ENCODE assay signal across 1 cellular context in the genomic region with DNA sequence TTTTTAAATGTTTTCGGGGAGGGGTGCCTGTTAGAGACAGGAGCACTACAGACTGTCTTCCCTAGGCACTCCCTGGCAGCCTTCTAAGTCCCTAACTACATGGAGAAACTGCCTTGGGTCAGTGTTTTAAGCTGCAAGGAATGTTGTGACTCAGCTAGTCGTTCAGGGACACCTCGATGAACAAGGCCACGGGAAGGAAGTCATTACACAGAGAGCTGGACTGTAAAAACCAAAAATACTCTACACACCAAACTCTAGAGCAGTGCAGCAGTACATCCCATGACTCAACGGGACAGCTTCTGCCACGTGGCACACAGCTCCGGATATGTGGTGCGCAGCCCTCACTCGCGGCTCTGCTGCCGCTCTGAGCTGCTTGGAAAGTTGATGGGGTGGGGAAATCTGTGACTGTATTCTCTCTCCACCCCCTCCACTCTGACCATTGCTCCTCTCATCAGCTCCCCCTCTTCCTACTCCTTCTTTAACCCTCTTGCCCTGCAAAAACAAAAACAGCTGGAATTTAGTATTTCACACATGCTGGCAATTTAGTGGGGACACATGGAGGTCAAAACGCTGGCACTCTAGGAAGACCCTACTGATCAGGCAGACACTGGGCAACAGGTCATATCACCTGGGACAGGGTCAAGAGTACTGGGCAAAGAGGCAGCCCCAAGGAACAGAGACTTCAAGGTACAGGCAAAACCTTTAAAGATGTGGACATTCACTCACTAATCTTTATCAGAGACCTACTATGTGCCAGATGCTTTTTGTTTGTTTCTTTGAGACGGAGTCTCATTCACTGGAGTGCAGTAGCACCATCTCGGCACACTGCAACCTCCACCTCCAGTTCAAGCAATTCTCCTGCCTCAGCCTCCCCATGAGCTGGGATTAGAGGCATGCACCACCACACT.
TF ChIP-seq lines count a peak whose summit lies in the region.

No MANE protein-coding gene starts in this region.

TF ChIP-seq in HepG2, 621 proteins besides CTCF, POLR2A, EP300 and RAD21 (continued from another document and continues in another):
- TF ChIP-seq PHB2 (IDR thresholded peaks at IDR 0.05; ENCODE audit: partially characterized antibody) (no peak), ZNF350 (CRISPR knock-in tag; IDR thresholded peaks at IDR 0.05; ENCODE audit: borderline replicate concordance, low read depth) (peak; percentile 61; the same call in 1 of the 2 replicates), MED8 (CRISPR knock-in tag; IDR thresholded peaks at IDR 0.05; ENCODE audit: insufficient replicate concordance) (no peak), ZNF780A (CRISPR knock-in tag; IDR thresholded peaks at IDR 0.05) (0 out of 2 replicates have a peak, but pooled peaks have one; percentile 60), HOXD1 (CRISPR knock-in tag; IDR thresholded peaks at IDR 0.05) (no peak), ETV5 (CRISPR knock-in tag; IDR thresholded peaks at IDR 0.05; ENCODE audit: borderline replicate concordance) (peak; percentile 91), ATF2 (CRISPR knock-in tag; IDR thresholded peaks at IDR 0.05) (0 out of 2 replicates have a peak, but pooled peaks have one; percentile 40), FOXA1 (IDR thresholded peaks at IDR 0.05) (no peak), FOXA1 (CRISPR knock-in tag; IDR thresholded peaks at IDR 0.05) (no peak), PCBP1 (IDR thresholded peaks at IDR 0.05; ENCODE audit: borderline replicate concordance, low read depth, low read length) (no peak), ZNF510 (CRISPR knock-in tag; IDR thresholded peaks at IDR 0.05; ENCODE audit: low read depth) (peak; percentile 78; the same call in 1 of the 2 replicates), IRX3 (CRISPR knock-in tag; IDR thresholded peaks at IDR 0.05; ENCODE audit: borderline replicate concordance, low read depth) (no peak), ZSCAN22 (CRISPR knock-in tag; IDR thresholded peaks at IDR 0.05) (no peak), HNF4G (IDR thresholded peaks at IDR 0.05; ENCODE audit: borderline replicate concordance, low read depth, low read length) (no peak), HNF4G (CRISPR knock-in tag; IDR thresholded peaks at IDR 0.05; ENCODE audit: borderline replicate concordance, low read depth) (peak; percentile 36; the same call in 1 of the 2 replicates), ZFP36 (IDR thresholded peaks at IDR 0.05; ENCODE audit: borderline replicate concordance, low read depth, low read length, partially characterized antibody) (no peak), ETV6 (CRISPR knock-in tag; conservative IDR thresholded peaks at IDR 0.05) (no peak), STAT6 (CRISPR knock-in tag; IDR thresholded peaks at IDR 0.05; ENCODE audit: borderline replicate concordance) (no peak), NONO (IDR thresholded peaks at IDR 0.05) (no peak), NONO (CRISPR knock-in tag; conservative IDR thresholded peaks at IDR 0.05) (0 out of 2 replicates have a peak, but pooled peaks have one; percentile 31), ZBTB7B (CRISPR knock-in tag; IDR thresholded peaks at IDR 0.05) (peak; percentile 40; the same call in 1 of the 2 replicates), FOXC1 (CRISPR knock-in tag; IDR thresholded peaks at IDR 0.05; ENCODE audit: borderline replicate concordance) (no peak), POGZ (CRISPR knock-in tag; IDR thresholded peaks at IDR 0.05) (0 out of 2 replicates have a peak, but pooled peaks have one; percentile 24), CEBPB (IDR thresholded peaks at IDR 0.05; ENCODE audit: borderline replicate concordance, low read depth, low read length) (no peak), ZNF224 (CRISPR knock-in tag; IDR thresholded peaks at IDR 0.05) (no peak), RXRB (CRISPR knock-in tag; IDR thresholded peaks at IDR 0.05; ENCODE audit: borderline replicate concordance) (peak; percentile 59), ZNF800 (CRISPR knock-in tag; IDR thresholded peaks at IDR 0.05) (0 out of 2 replicates have a peak, but pooled peaks have one; percentile 73), ZNF337 (CRISPR knock-in tag; IDR thresholded peaks at IDR 0.05; ENCODE audit: borderline replicate concordance, low read depth) (peak; percentile 51; the same call in 1 of the 2 replicates), SRSF9 (IDR thresholded peaks at IDR 0.05; ENCODE audit: borderline replicate concordance, insufficient read depth, low read depth, low read length, poor library complexity, severe bottlenecking) (no peak), ZFP36L2 (CRISPR knock-in tag; IDR thresholded peaks at IDR 0.05) (no peak), ZNF235 (CRISPR knock-in tag; IDR thresholded peaks at IDR 0.05; ENCODE audit: borderline replicate concordance) (no peak), NBN (conservative IDR thresholded peaks at IDR 0.05) (no peak), SCMH1 (CRISPR knock-in tag; IDR thresholded peaks at IDR 0.05; ENCODE audit: borderline replicate concordance) (no peak), FOXP4 (CRISPR knock-in tag; IDR thresholded peaks at IDR 0.05) (no peak), JUN (CRISPR knock-in tag; IDR thresholded peaks at IDR 0.05) (peak; percentile 81; the same call in 1 of the 2 replicates)
- TF ChIP-seq, protein P1, sequence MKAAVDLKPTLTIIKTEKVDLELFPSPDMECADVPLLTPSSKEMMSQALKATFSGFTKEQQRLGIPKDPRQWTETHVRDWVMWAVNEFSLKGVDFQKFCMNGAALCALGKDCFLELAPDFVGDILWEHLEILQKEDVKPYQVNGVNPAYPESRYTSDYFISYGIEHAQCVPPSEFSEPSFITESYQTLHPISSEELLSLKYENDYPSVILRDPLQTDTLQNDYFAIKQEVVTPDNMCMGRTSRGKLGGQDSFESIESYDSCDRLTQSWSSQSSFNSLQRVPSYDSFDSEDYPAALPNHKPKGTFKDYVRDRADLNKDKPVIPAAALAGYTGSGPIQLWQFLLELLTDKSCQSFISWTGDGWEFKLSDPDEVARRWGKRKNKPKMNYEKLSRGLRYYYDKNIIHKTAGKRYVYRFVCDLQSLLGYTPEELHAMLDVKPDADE (CRISPR knock-in tag; IDR thresholded peaks at IDR 0.05), result no peak
- TF ChIP-seq, protein P2, sequence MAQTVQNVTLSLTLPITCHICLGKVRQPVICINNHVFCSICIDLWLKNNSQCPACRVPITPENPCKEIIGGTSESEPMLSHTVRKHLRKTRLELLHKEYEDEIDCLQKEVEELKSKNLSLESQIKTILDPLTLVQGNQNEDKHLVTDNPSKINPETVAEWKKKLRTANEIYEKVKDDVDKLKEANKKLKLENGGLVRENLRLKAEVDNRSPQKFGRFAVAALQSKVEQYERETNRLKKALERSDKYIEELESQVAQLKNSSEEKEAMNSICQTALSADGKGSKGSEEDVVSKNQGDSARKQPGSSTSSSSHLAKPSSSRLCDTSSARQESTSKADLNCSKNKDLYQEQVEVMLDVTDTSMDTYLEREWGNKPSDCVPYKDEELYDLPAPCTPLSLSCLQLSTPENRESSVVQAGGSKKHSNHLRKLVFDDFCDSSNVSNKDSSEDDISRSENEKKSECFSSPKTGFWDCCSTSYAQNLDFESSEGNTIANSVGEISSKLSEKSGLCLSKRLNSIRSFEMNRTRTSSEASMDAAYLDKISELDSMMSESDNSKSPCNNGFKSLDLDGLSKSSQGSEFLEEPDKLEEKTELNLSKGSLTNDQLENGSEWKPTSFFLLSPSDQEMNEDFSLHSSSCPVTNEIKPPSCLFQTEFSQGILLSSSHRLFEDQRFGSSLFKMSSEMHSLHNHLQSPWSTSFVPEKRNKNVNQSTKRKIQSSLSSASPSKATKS (CRISPR knock-in tag; IDR thresholded peaks at IDR 0.05), result no peak
- TF ChIP-seq, protein P3, sequence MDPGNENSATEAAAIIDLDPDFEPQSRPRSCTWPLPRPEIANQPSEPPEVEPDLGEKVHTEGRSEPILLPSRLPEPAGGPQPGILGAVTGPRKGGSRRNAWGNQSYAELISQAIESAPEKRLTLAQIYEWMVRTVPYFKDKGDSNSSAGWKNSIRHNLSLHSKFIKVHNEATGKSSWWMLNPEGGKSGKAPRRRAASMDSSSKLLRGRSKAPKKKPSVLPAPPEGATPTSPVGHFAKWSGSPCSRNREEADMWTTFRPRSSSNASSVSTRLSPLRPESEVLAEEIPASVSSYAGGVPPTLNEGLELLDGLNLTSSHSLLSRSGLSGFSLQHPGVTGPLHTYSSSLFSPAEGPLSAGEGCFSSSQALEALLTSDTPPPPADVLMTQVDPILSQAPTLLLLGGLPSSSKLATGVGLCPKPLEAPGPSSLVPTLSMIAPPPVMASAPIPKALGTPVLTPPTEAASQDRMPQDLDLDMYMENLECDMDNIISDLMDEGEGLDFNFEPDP (CRISPR knock-in tag; conservative IDR thresholded peaks at IDR 0.05), result no peak
- TF ChIP-seq, protein P4, sequence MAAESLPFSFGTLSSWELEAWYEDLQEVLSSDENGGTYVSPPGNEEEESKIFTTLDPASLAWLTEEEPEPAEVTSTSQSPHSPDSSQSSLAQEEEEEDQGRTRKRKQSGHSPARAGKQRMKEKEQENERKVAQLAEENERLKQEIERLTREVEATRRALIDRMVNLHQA (CRISPR knock-in tag; IDR thresholded peaks at IDR 0.05), result no peak
